In the genomic region with DNA sequence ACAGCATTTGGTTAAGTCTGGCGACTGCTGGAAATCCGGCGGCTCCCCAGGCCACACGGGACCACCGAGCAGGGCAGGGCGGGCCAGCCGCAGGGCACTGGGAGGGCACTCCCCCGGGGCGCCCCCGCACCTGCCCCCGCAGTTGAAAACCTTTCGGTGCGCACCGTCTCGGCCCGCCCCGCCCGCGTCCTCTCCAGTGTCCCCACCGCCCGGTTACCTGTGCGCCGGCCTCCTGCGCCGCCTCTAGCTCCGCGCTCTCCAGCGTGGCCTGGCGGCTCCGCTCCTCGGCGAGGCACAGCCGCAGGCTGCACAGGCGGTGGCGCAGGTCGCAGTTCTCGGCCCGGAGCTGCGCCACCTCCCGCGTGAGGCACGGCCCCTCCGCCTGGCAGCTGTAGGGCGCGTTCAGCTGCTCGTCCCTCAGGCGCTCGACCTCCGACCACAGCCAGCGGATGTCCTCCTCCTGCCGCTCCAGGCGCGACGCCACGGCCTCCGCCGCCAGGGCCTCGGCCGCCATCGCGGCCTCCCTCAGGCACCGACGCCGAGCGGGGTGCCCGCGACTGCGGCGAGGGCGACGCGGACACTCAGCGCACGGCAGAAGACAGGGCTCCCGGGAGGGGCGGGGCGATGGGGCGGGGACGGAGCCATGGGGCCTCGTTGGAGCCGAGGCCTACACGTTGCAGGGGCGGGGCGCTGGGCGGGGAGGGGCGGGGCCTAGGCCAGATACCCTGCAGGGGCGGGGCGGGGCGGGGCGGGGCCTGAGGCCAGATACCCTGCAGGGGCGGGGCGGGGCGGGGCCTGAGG, we compare ENCODE assay signal across 1 cellular context.
TF ChIP-seq lines count a peak whose summit lies in the region.

A gene (minus strand): TSS at position 600 of the 801 bp plus-strand sequence. CDS start 86 bp downstream, at position 514.

TF ChIP-seq in HEK293, 187 proteins besides CTCF, POLR2A, EP300 and RAD21 (continued from another document):
- TF ChIP-seq ZNF239 (tag by site-specific recombination; IDR thresholded peaks at IDR 0.05) (no peak), ZNF791 (tag by site-specific recombination; IDR thresholded peaks at IDR 0.05) (no peak), ZNF571 (tag by site-specific recombination; IDR thresholded peaks at IDR 0.05) (no peak)
- TF ChIP-seq, protein P1, sequence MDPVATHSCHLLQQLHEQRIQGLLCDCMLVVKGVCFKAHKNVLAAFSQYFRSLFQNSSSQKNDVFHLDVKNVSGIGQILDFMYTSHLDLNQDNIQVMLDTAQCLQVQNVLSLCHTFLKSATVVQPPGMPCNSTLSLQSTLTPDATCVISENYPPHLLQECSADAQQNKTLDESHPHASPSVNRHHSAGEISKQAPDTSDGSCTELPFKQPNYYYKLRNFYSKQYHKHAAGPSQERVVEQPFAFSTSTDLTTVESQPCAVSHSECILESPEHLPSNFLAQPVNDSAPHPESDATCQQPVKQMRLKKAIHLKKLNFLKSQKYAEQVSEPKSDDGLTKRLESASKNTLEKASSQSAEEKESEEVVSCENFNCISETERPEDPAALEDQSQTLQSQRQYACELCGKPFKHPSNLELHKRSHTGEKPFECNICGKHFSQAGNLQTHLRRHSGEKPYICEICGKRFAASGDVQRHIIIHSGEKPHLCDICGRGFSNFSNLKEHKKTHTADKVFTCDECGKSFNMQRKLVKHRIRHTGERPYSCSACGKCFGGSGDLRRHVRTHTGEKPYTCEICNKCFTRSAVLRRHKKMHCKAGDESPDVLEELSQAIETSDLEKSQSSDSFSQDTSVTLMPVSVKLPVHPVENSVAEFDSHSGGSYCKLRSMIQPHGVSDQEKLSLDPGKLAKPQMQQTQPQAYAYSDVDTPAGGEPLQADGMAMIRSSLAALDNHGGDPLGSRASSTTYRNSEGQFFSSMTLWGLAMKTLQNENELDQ (tag by site-specific recombination; IDR thresholded peaks at IDR 0.05; ENCODE audit: low read depth), result no peak
- TF ChIP-seq, protein P2, sequence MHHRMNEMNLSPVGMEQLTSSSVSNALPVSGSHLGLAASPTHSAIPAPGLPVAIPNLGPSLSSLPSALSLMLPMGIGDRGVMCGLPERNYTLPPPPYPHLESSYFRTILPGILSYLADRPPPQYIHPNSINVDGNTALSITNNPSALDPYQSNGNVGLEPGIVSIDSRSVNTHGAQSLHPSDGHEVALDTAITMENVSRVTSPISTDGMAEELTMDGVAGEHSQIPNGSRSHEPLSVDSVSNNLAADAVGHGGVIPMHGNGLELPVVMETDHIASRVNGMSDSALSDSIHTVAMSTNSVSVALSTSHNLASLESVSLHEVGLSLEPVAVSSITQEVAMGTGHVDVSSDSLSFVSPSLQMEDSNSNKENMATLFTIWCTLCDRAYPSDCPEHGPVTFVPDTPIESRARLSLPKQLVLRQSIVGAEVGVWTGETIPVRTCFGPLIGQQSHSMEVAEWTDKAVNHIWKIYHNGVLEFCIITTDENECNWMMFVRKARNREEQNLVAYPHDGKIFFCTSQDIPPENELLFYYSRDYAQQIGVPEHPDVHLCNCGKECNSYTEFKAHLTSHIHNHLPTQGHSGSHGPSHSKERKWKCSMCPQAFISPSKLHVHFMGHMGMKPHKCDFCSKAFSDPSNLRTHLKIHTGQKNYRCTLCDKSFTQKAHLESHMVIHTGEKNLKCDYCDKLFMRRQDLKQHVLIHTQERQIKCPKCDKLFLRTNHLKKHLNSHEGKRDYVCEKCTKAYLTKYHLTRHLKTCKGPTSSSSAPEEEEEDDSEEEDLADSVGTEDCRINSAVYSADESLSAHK (tag by site-specific recombination; IDR thresholded peaks at IDR 0.05), result no peak
